In the genomic region with DNA sequence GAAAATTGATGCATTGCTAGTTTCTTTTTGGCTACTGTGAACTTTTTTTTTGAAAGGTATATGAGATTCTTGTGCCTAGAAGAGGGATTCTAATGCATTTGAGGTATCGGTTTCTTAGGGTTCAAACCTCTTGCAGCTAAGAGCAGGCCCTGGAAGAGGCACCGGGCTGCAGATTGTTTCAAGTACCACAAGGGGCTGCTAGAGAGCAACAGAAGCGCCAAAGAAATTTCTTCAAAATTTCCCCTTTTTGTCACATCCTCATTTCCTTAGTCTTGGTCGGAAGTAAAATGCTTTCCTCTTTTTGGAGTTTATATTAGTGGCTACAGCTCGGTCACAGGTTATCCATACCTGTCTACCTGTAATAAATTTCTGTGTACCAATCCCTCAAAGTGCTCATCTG, we compare ENCODE assay signal across 8 cellular contexts.
DNase-seq lines count a peak whose midpoint lies in the region; ATAC-seq, FAIRE-seq and TF ChIP-seq lines count a peak whose summit lies in the region.

No MANE protein-coding gene starts in this region.

- ATAC-seq in GM21515 (IDR thresholded peaks at IDR 0.05; ENCODE audit: unreplicated experiment) (peak; percentile 29), HG03460 (IDR thresholded peaks at IDR 0.05; ENCODE audit: unreplicated experiment) (no peak)

- DNase-seq in Daoy (ENCODE audit: low read depth) (peak; percentile 3), NOMO-1 (lab: John Stamatoyannopoulos, UW; ENCODE audit: unreplicated experiment in 2 of 2) (peak; percentile 71 to 78), bronchial epithelial cell (ENCODE audit: low read depth) (peak; percentile 30), midbrain (lab: John Stamatoyannopoulos, UW) (peak; percentile 3), middle frontal gyrus (ENCODE audit: extremely low spot score, low spot score) (no peak), nucleus accumbens (lab: John Stamatoyannopoulos, UW) (no peak)

- no peaks in the 10 kb centered on the region for H3K36me3 ChIP-seq in bronchial epithelial cell (ENCODE audit: control insufficient read depth, insufficient read depth, low read length)

- no peaks in the 10 kb centered on the region for H3K27me3 ChIP-seq in bronchial epithelial cell (ENCODE audit: control insufficient read depth, insufficient read depth, low read length)

- no peak for FAIRE-seq in bronchial epithelial cell (lab: Jason Lieb, UNC)

- peak; percentile 93 for TF ChIP-seq CTCF in bronchial epithelial cell (IDR thresholded peaks at IDR 0.05; ENCODE audit: insufficient read depth, low read length, severe bottlenecking)

- no peak overlapping the region for H3K4me3 ChIP-seq in bronchial epithelial cell (ENCODE audit: low read depth, low read length)

Comparison
In these comparisons a context has a peak if more than half of its experiments do, and no peak if none do; other contexts are left out.
1. DNase-seq: peak in Daoy (single experiment), NOMO-1 (2 of 2), bronchial epithelial cell (single experiment) and midbrain (single experiment); none in middle frontal gyrus (single experiment) and nucleus accumbens (0 of 56).